Comparison of ENCODE assay signal across 8 cellular contexts in the genomic region with DNA sequence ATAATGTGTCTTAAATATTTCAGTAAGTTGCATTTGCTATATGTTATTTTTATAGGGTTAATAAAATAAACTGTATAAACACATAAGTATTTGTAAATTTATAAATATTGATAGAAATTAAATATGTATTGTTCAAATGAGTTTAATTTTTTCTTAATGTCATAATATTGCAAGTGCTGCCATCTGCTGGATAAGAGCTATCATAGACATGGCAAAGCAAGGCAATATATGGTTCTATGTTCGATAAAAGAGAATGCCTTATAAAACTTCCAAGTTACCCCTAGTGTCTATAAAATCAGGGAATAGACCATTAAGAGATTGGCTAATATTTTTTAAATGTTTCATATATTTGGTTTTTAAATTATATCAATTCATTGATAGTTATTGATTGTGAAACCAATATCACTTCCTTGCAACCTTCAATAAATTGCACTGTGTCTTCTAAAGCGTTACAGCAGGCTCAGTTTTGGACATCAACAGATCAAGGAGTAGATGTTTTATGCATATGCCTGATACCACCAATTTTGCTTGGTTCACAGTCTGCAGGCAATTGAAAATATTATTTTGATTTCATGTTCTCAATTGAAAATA. TPM values are rescaled to one million over a fixed set of nuclear protein-coding genes. Genes with fewer than 3 reads are reported as not detected.
DNase-seq lines count a peak whose midpoint lies in the region; ATAC-seq and TF ChIP-seq lines count a peak whose summit lies in the region.

No MANE protein-coding gene starts in this region.

- ATAC-seq in activated T-cell treated with anti-CD3 and anti-CD28 coated beads, Interleukin-2, amount 50 U/mL, for 72 hours (replicated peaks in 1 of 2) = no peak
- no peak for ATAC-seq in GM19035 (IDR thresholded peaks at IDR 0.05; ENCODE audit: unreplicated experiment)

- H3K27ac ChIP-seq in MM.1S (ENCODE audit: low read length) (no peak overlapping the region), colonic mucosa (no peak overlapping the region)

- in situ Hi-C loops in GM13977 (cut with MboI; ENCODE audit: low pct_unique_long_range_greater_than_20kb, low sequenced_read_pairs, unreplicated experiment) = no loop called here

- H3K9me3 Mint-ChIP-seq in osteocyte (ENCODE audit: unreplicated experiment) = no peaks in the 10 kb centered on the region
- H3K9me3 Mint-ChIP-seq in activated T-cell treated with anti-CD3 and anti-CD28 coated beads, Interleukin-2, amount 50 U/mL, for 72 hours = no peaks in the 10 kb centered on the region
- H3K9me3 Mint-ChIP-seq in activated CD4-positive, alpha-beta T cell treated with anti-CD3 and anti-CD28 coated beads, Interleukin-2, amount 10 ng/mL, durations not matched to agents 7 days and 5 days = no peaks in the 10 kb centered on the region

- CTCF ChIA-PET in activated CD4-positive, alpha-beta T cell treated with anti-CD3 and anti-CD28 coated beads, Interleukin-2, amount 10 ng/mL, durations not matched to agents 7 days and 5 days (lab: Charles Lee) = no interaction called here

- no peak overlapping the region for H2AFZ ChIP-seq in MM.1S (ENCODE audit: low read length)

- H3F3A ChIP-seq in MM.1S (ENCODE audit: insufficient read depth, low read length) = no peaks in the 10 kb centered on the region

- intact Hi-C loops in colonic mucosa (cut with DNase I) = no loop called here

- H3K27ac Mint-ChIP-seq in osteocyte (ENCODE audit: unreplicated experiment) = no peak overlapping the region
- no peak overlapping the region for H3K27ac Mint-ChIP-seq in activated T-cell treated with anti-CD3 and anti-CD28 coated beads, Interleukin-2, amount 50 U/mL, for 72 hours
- H3K27ac Mint-ChIP-seq in activated CD4-positive, alpha-beta T cell treated with anti-CD3 and anti-CD28 coated beads, Interleukin-2, amount 10 ng/mL, durations not matched to agents 7 days and 5 days = no peak overlapping the region

- H3K9me3 ChIP-seq in MM.1S (replicated peaks; ENCODE audit: insufficient read depth, low read length) = no peaks in the 10 kb centered on the region
- no peaks in the 10 kb centered on the region for H3K9me3 ChIP-seq in colonic mucosa

- H3K9me2 ChIP-seq in MM.1S (replicated peaks; ENCODE audit: insufficient read depth, low read length) = no peaks in the 10 kb centered on the region

- no peaks in the 10 kb centered on the region for H3K36me3 Mint-ChIP-seq in osteocyte (ENCODE audit: unreplicated experiment)
- no peaks in the 10 kb centered on the region for H3K36me3 Mint-ChIP-seq in activated T-cell treated with anti-CD3 and anti-CD28 coated beads, Interleukin-2, amount 50 U/mL, for 72 hours (ENCODE audit: insufficient read depth in 2 of 2)
- no peaks in the 10 kb centered on the region for H3K36me3 Mint-ChIP-seq in activated CD4-positive, alpha-beta T cell treated with anti-CD3 and anti-CD28 coated beads, Interleukin-2, amount 10 ng/mL, durations not matched to agents 7 days and 5 days (ENCODE audit: low read depth)

- H3K4me3 ChIP-seq in MM.1S (ENCODE audit: low read length) (no peak overlapping the region), colonic mucosa (no peak overlapping the region)

- H3K27me3 Mint-ChIP-seq in osteocyte (ENCODE audit: unreplicated experiment) = peaks cover 12% of the 10 kb centered on the region
- no peaks in the 10 kb centered on the region for H3K27me3 Mint-ChIP-seq in activated T-cell treated with anti-CD3 and anti-CD28 coated beads, Interleukin-2, amount 50 U/mL, for 72 hours (ENCODE audit: low read depth)
- H3K27me3 Mint-ChIP-seq in activated CD4-positive, alpha-beta T cell treated with anti-CD3 and anti-CD28 coated beads, Interleukin-2, amount 10 ng/mL, durations not matched to agents 7 days and 5 days = no peaks in the 10 kb centered on the region

- no peaks in the 10 kb centered on the region for H3K4me1 Mint-ChIP-seq in osteocyte (ENCODE audit: unreplicated experiment)
- no peaks in the 10 kb centered on the region for H3K4me1 Mint-ChIP-seq in activated T-cell treated with anti-CD3 and anti-CD28 coated beads, Interleukin-2, amount 50 U/mL, for 72 hours (ENCODE audit: low read depth)
- H3K4me1 Mint-ChIP-seq in activated CD4-positive, alpha-beta T cell treated with anti-CD3 and anti-CD28 coated beads, Interleukin-2, amount 10 ng/mL, durations not matched to agents 7 days and 5 days = no peaks in the 10 kb centered on the region

- no peak overlapping the region for H3K9ac ChIP-seq in MM.1S (ENCODE audit: low read length)
- no peak overlapping the region for H3K9ac ChIP-seq in colonic mucosa (ENCODE audit: low read depth in 2 of 2, low read length in 2 of 2)

- H3K4me3 Mint-ChIP-seq in osteocyte (ENCODE audit: unreplicated experiment) = no peak overlapping the region
- H3K4me3 Mint-ChIP-seq in activated T-cell treated with anti-CD3 and anti-CD28 coated beads, Interleukin-2, amount 50 U/mL, for 72 hours = no peak overlapping the region
- H3K4me3 Mint-ChIP-seq in activated CD4-positive, alpha-beta T cell treated with anti-CD3 and anti-CD28 coated beads, Interleukin-2, amount 10 ng/mL, durations not matched to agents 7 days and 5 days = no peak overlapping the region

- POLR2A ChIA-PET in activated CD4-positive, alpha-beta T cell treated with anti-CD3 and anti-CD28 coated beads, Interleukin-2, amount 10 ng/mL, durations not matched to agents 7 days and 5 days (lab: Charles Lee) = no interaction called here

- H4K20me1 ChIP-seq in MM.1S (ENCODE audit: insufficient read depth, low read length) = no peaks in the 10 kb centered on the region

- TF ChIP-seq CTCF in GM13977 (IDR thresholded peaks at IDR 0.05; ENCODE audit: extremely low read depth, insufficient read depth, missing control alignments) (peak; percentile 62), MM.1S (IDR thresholded peaks at IDR 0.05; ENCODE audit: low read length) (peak; percentile 46), colonic mucosa (IDR thresholded peaks at IDR 0.05) (peak; percentile 35), osteocyte (IDR thresholded peaks at IDR 0.05) (peak; percentile 74)

- H3K79me2 ChIP-seq in MM.1S (ENCODE audit: low read length) = no peaks in the 10 kb centered on the region

- H3K36me3 ChIP-seq in MM.1S (replicated peaks; ENCODE audit: insufficient read depth, low read length) = no peaks in the 10 kb centered on the region
- no peaks in the 10 kb centered on the region for H3K36me3 ChIP-seq in colonic mucosa

- peak; percentile 3 for DNase-seq in AG08395 (ENCODE audit: low spot score)
- DNase-seq in GM13977 (ENCODE audit: low spot score) = peak; percentile 6
- peak; percentile 42 for DNase-seq in MM.1S
- no peak for DNase-seq in colonic mucosa
- DNase-seq in osteocyte (ENCODE audit: extremely low spot score, unreplicated experiment) = no peak
- no peak for DNase-seq in activated T-cell treated with anti-CD3 and anti-CD28 coated beads, Interleukin-2, amount 50 U/mL, for 72 hours
- DNase-seq in activated CD4-positive, alpha-beta T cell treated with anti-CD3 and anti-CD28 coated beads, Interleukin-2, amount 10 ng/mL, durations not matched to agents 7 days and 5 days = no peak

- H3K27me3 ChIP-seq in MM.1S (replicated peaks; ENCODE audit: insufficient read depth, low read length) (no peaks in the 10 kb centered on the region), colonic mucosa (no peaks in the 10 kb centered on the region)

- H3K4me2 ChIP-seq in MM.1S (ENCODE audit: low read depth, low read length) = no peak overlapping the region

- H3K4me1 ChIP-seq in MM.1S (ENCODE audit: low read length) (no peaks in the 10 kb centered on the region), colonic mucosa (no peaks in the 10 kb centered on the region)

RNA-seq across cellular contexts. Expression of gene SLITRK6, which starts 29.0 kb away (rescaled TPM):
- 1 to 10 TPM; 2.6 to 8.2 TPM for total RNA-seq in colonic mucosa
- total RNA-seq in osteocyte = 34.2 and 42.3 TPM in 2 replicates
- total RNA-seq in activated T-cell treated with anti-CD3 and anti-CD28 coated beads, Interleukin-2, amount 50 U/mL, for 72 hours = not detected
- total RNA-seq in activated CD4-positive, alpha-beta T cell treated with anti-CD3 and anti-CD28 coated beads, Interleukin-2, amount 10 ng/mL, durations not matched to agents 7 days and 5 days = not detected

Comparison
In these comparisons a context has a peak if more than half of its experiments do, and no peak if none do; other contexts are left out.
1. DNase-seq: peak in AG08395 (single experiment), GM13977 (single experiment) and MM.1S (single experiment); none in colonic mucosa (single experiment), osteocyte (single experiment), activated T-cell treated with anti-CD3 and anti-CD28 coated beads, Interleukin-2, amount 50 U/mL, for 72 hours (0 of 2) and activated CD4-positive, alpha-beta T cell treated with anti-CD3 and anti-CD28 coated beads, Interleukin-2, amount 10 ng/mL, durations not matched to agents 7 days and 5 days (single experiment).
2. Peak in every context shown above with its lines, with median percentiles within 50 percentile points of each other: CTCF ChIP-seq.